In genomic region chr9:125747765-125748510, GRCh38 we compare ENCODE assay signal across 8 cellular contexts.
DNase-seq lines count a peak whose midpoint lies in the region; ATAC-seq and TF ChIP-seq lines count a peak whose summit lies in the region.

No MANE protein-coding gene starts in this region.

- H3K27me3 Mint-ChIP-seq in central memory CD8-positive, alpha-beta T cell: no peaks in the 10 kb centered on the region

- no peaks in the 10 kb centered on the region for H3K9me3 Mint-ChIP-seq in central memory CD8-positive, alpha-beta T cell

- no peak for TF ChIP-seq CTCF in GM20000 (IDR thresholded peaks at IDR 0.05; ENCODE audit: extremely low read depth, missing control alignments)

- H3K4me1 Mint-ChIP-seq in central memory CD8-positive, alpha-beta T cell: peaks cover 18% of the 10 kb centered on the region

- peak overlapping the region; percentile 80 for H3K4me3 Mint-ChIP-seq in central memory CD8-positive, alpha-beta T cell

- no peak overlapping the region for H3K27ac Mint-ChIP-seq in central memory CD8-positive, alpha-beta T cell (ENCODE audit: low read depth)

- H3K36me3 Mint-ChIP-seq in central memory CD8-positive, alpha-beta T cell (ENCODE audit: insufficient read depth): peaks cover 7% of the 10 kb centered on the region

- no peak for ATAC-seq in central memory CD8-positive, alpha-beta T cell (replicated peaks; ENCODE audit: extremely low read depth, poor library complexity, severe bottlenecking)
- ATAC-seq in GM19455 (IDR thresholded peaks at IDR 0.05; ENCODE audit: unreplicated experiment): no peak

- DNase-seq in 8988T: peak; percentile 55
- DNase-seq in GM20000 (ENCODE audit: low spot score): peak; percentile 70
- DNase-seq in T-helper 9 cell: peak; percentile 23
- DNase-seq in central memory CD8-positive, alpha-beta T cell (ENCODE audit: low spot score in 2 of 2): peak; percentile 11 to 17
- peak; percentile 62 for DNase-seq in left kidney (ENCODE audit: low read depth, low spot score)
- peak; percentile 4 to 12 for DNase-seq in stimulated activated CD8-positive, alpha-beta memory T cell treated with anti-CD3 and anti-CD28 coated beads, Interleukin-15, amount 100 ng/mL, for 48 hours (ENCODE audit: low read depth in 2 of 2)
- no peak for DNase-seq in NCI-H1436 (lab: John Stamatoyannopoulos, UW)
